In the genomic region with DNA sequence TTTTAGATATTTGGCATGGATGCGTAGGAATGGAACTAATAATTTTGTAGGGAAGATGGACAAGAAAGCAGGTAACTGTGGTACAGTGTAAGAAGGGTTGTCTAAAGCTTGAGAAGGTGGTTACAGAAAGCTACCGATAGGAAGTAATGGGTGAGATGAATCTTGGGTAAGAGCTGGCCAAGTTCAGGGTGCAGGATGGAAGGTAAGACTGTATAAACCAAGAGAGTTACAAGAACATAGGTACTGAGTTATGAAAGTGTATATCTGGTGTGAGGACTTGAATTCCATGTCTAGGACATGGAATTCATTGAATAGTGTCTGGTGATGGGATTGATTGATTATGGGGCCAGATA, we compare ENCODE assay signal across 11 cellular contexts. TPM values are rescaled to one million over a fixed set of nuclear protein-coding genes. Genes with fewer than 3 reads are reported as not detected.
DNase-seq lines count a peak whose midpoint lies in the region; FAIRE-seq and TF ChIP-seq lines count a peak whose summit lies in the region.
"Had no signal": no experiment of that assay in that cellular context is flagged by ENCODE, and none has a peak within 500 bp of the region (broad histone marks: within the 10 kb centered on the region; RNA-seq: fewer than 3 reads in every experiment).

No MANE protein-coding gene starts in this region.

- H3K27me3 ChIP-seq in ACC112 (ENCODE audit: insufficient read depth, low read length) (no peaks in the 10 kb centered on the region), liver (ENCODE audit: control insufficient read depth in 4 of 4, insufficient read depth in 4 of 4, low read length in 3 of 4) (no peaks in the 10 kb centered on the region)

- no peaks in the 10 kb centered on the region for H3K36me3 ChIP-seq in ACC112 (ENCODE audit: insufficient read depth, low read length)
- no peaks in the 10 kb centered on the region for H3K36me3 ChIP-seq in liver (ENCODE audit: control insufficient read depth in 4 of 4, insufficient read depth in 3 of 4, low read depth in 1 of 4, low read length in 3 of 4)

- no peak for FAIRE-seq in GM12891 (lab: Jason Lieb, UNC)

- peak overlapping the region; percentile 95 for H3K4me3 Mint-ChIP-seq in activated T-helper 1 cell treated with anti-CD3 and anti-CD28 coated beads, Interleukin-12 subunit alpha, Interleukin-12 subunit beta, Interleukin-2, Interleukin-4 antibody, amounts not matched to agents 30 ng/mL and 10 ng/mL and 1 ng/mL, durations not matched to agents 14 hours and 24 hours and 36 hours

- H3K9ac ChIP-seq in liver (ENCODE audit: low read depth in 1 of 2, low read length in 2 of 2): no peak overlapping the region

- peaks cover 44% of the 10 kb centered on the region for H3K79me2 ChIP-seq in ACC112 (ENCODE audit: control insufficient read depth, insufficient read depth, low read length, unreplicated experiment)

- TF ChIP-seq RAD21 in liver (IDR thresholded peaks at IDR 0.05): no peak

- peaks cover 6% of the 10 kb centered on the region for H3K9me3 Mint-ChIP-seq in activated T-helper 1 cell treated with anti-CD3 and anti-CD28 coated beads, Interleukin-12 subunit alpha, Interleukin-12 subunit beta, Interleukin-2, Interleukin-4 antibody, amounts not matched to agents 30 ng/mL and 10 ng/mL and 1 ng/mL, durations not matched to agents 14 hours and 24 hours and 36 hours

- no peak for TF ChIP-seq CTCF in liver (IDR thresholded peaks at IDR 0.05; ENCODE audit: low read depth, low read length, missing input control)

- no peaks in the 10 kb centered on the region for H3K27me3 Mint-ChIP-seq in activated T-helper 1 cell treated with anti-CD3 and anti-CD28 coated beads, Interleukin-12 subunit alpha, Interleukin-12 subunit beta, Interleukin-2, Interleukin-4 antibody, amounts not matched to agents 30 ng/mL and 10 ng/mL and 1 ng/mL, durations not matched to agents 14 hours and 24 hours and 36 hours (ENCODE audit: insufficient read depth)

- peaks cover 36% of the 10 kb centered on the region for H3K4me1 Mint-ChIP-seq in activated T-helper 1 cell treated with anti-CD3 and anti-CD28 coated beads, Interleukin-12 subunit alpha, Interleukin-12 subunit beta, Interleukin-2, Interleukin-4 antibody, amounts not matched to agents 30 ng/mL and 10 ng/mL and 1 ng/mL, durations not matched to agents 14 hours and 24 hours and 36 hours (ENCODE audit: low read depth)

- no peaks in the 10 kb centered on the region for H3K9me3 ChIP-seq in liver (ENCODE audit: control insufficient read depth in 4 of 4, low read length in 3 of 4)

- H3K4me1 ChIP-seq in ACC112 (ENCODE audit: control insufficient read depth, insufficient read depth, low read length, unreplicated experiment) (peaks cover 6% of the 10 kb centered on the region), liver (ENCODE audit: control insufficient read depth in 4 of 4, insufficient read depth in 4 of 4, low read length in 3 of 4) (peaks cover 5 to 25% (median 12%) of the 10 kb centered on the region in 4 donors)

- H3K27ac ChIP-seq in ACC112 (ENCODE audit: low read depth, low read length) (no peak overlapping the region), liver (ENCODE audit: low read depth in 1 of 2, low read length in 2 of 2) (no peak overlapping the region)

- DNase-seq in GM12891 (ENCODE audit: insufficient read length, low spot score): no peak
- no peak for DNase-seq in activated T-helper 1 cell treated with anti-CD3 and anti-CD28 coated beads, Interleukin-12 subunit alpha, Interleukin-12 subunit beta, Interleukin-2, Interleukin-4 antibody, amounts not matched to agents 30 ng/mL and 10 ng/mL and 1 ng/mL, durations not matched to agents 14 hours and 24 hours and 36 hours (ENCODE audit: low spot score)
- DNase-seq in NCI-H69 (lab: John Stamatoyannopoulos, UW): no peak
- DNase-seq in stimulated activated CD4-positive, alpha-beta T cell treated with anti-CD3 and anti-CD28 coated beads, Interleukin-2, amount 100 ng/mL, for 48 hours: no peak
- DNase-seq in ureter (ENCODE audit: low spot score): no peak
- DNase-seq in activated gamma-delta T cell treated with Interleukin-2 at 50 U/mL for 16 hours: no peak
- DNase-seq: cortex of kidney, glutamatergic neuron, NCI-H345 had no signal

- intact Hi-C loops in activated T-helper 1 cell treated with anti-CD3 and anti-CD28 coated beads, Interleukin-12 subunit alpha, Interleukin-12 subunit beta, Interleukin-2, Interleukin-4 antibody, amounts not matched to agents 30 ng/mL and 10 ng/mL and 1 ng/mL, durations not matched to agents 14 hours and 24 hours and 36 hours (cut with micrococcal nuclease): loop anchor here (5.0 kb wide), 4 partner anchors 56 to 1979 kb away; a partner anchor contains a TSS

- H2AFZ ChIP-seq in ACC112 (ENCODE audit: low read length, unreplicated experiment): no peak overlapping the region

- WGBS in liver: 92% methylated on average over 2 of the region's 2 CpGs

- peak overlapping the region; percentile 79 for H3K27ac Mint-ChIP-seq in activated T-helper 1 cell treated with anti-CD3 and anti-CD28 coated beads, Interleukin-12 subunit alpha, Interleukin-12 subunit beta, Interleukin-2, Interleukin-4 antibody, amounts not matched to agents 30 ng/mL and 10 ng/mL and 1 ng/mL, durations not matched to agents 14 hours and 24 hours and 36 hours

- peak overlapping the region; percentile 81 for H3K4me3 ChIP-seq in ACC112 (ENCODE audit: low read depth, low read length)
- peak overlapping the region; percentile 37 to 96 (median 86) for H3K4me3 ChIP-seq in liver (ENCODE audit: low read depth in 1 of 3, low read length in 3 of 3)

- H3K36me3 Mint-ChIP-seq in activated T-helper 1 cell treated with anti-CD3 and anti-CD28 coated beads, Interleukin-12 subunit alpha, Interleukin-12 subunit beta, Interleukin-2, Interleukin-4 antibody, amounts not matched to agents 30 ng/mL and 10 ng/mL and 1 ng/mL, durations not matched to agents 14 hours and 24 hours and 36 hours (ENCODE audit: low read depth): peaks cover 22% of the 10 kb centered on the region

- TF ChIP-seq POLR2A in GM12891 (IDR thresholded peaks at IDR 0.05; ENCODE audit: low read depth, low read length): 0 out of 2 replicates have a peak, but pooled peaks have one; percentile 29

TF ChIP-seq in GM12891, 5 proteins besides CTCF, POLR2A, EP300 and RAD21:
- TF ChIP-seq POU2F2 (IDR thresholded peaks at IDR 0.05; ENCODE audit: low read depth, low read length): no peak
- TF ChIP-seq POLR2AphosphoS5 (IDR thresholded peaks at IDR 0.05; ENCODE audit: low read depth, low read length): no peak
- TF ChIP-seq PAX5 (IDR thresholded peaks at IDR 0.05; ENCODE audit: insufficient read depth, low read length, severe bottlenecking): no peak
- TF ChIP-seq SPI1 (IDR thresholded peaks at IDR 0.05; ENCODE audit: low read depth, low read length): no peak
- no peak for TF ChIP-seq TAF1 (IDR thresholded peaks at IDR 0.05; ENCODE audit: low read depth, low read length)
TF ChIP-seq in GM12891: peak in this region for 0.

TF ChIP-seq in liver, 16 proteins besides CTCF, POLR2A, EP300 and RAD21 (continues in another document):
- TF ChIP-seq, protein P1, sequence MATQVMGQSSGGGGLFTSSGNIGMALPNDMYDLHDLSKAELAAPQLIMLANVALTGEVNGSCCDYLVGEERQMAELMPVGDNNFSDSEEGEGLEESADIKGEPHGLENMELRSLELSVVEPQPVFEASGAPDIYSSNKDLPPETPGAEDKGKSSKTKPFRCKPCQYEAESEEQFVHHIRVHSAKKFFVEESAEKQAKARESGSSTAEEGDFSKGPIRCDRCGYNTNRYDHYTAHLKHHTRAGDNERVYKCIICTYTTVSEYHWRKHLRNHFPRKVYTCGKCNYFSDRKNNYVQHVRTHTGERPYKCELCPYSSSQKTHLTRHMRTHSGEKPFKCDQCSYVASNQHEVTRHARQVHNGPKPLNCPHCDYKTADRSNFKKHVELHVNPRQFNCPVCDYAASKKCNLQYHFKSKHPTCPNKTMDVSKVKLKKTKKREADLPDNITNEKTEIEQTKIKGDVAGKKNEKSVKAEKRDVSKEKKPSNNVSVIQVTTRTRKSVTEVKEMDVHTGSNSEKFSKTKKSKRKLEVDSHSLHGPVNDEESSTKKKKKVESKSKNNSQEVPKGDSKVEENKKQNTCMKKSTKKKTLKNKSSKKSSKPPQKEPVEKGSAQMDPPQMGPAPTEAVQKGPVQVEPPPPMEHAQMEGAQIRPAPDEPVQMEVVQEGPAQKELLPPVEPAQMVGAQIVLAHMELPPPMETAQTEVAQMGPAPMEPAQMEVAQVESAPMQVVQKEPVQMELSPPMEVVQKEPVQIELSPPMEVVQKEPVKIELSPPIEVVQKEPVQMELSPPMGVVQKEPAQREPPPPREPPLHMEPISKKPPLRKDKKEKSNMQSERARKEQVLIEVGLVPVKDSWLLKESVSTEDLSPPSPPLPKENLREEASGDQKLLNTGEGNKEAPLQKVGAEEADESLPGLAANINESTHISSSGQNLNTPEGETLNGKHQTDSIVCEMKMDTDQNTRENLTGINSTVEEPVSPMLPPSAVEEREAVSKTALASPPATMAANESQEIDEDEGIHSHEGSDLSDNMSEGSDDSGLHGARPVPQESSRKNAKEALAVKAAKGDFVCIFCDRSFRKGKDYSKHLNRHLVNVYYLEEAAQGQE (IDR thresholded peaks at IDR 0.05): no peak
- no peak for TF ChIP-seq GABPA (IDR thresholded peaks at IDR 0.05 in 1 of 2, conservative IDR thresholded peaks at IDR 0.05 in 1 of 2)
- no peak for TF ChIP-seq RXRA (IDR thresholded peaks at IDR 0.05)
- TF ChIP-seq JUND (IDR thresholded peaks at IDR 0.05): no peak
- TF ChIP-seq HNF4G (IDR thresholded peaks at IDR 0.05): no peak
- no peak for TF ChIP-seq TAF1 (conservative IDR thresholded peaks at IDR 0.05)
- TF ChIP-seq, protein P2, sequence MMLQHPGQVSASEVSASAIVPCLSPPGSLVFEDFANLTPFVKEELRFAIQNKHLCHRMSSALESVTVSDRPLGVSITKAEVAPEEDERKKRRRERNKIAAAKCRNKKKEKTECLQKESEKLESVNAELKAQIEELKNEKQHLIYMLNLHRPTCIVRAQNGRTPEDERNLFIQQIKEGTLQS (IDR thresholded peaks at IDR 0.05): no peak
- no peak for TF ChIP-seq EGR1 (IDR thresholded peaks at IDR 0.05; ENCODE audit: low read depth in 2 of 2)
- TF ChIP-seq YY1 (IDR thresholded peaks at IDR 0.05): no peak
- no peak for TF ChIP-seq FOXA1 (IDR thresholded peaks at IDR 0.05)
- TF ChIP-seq FOXA2 (IDR thresholded peaks at IDR 0.05): no peak
- no peak for TF ChIP-seq HNF4A (conservative IDR thresholded peaks at IDR 0.05)

RNA-seq across cellular contexts. Expression of a gene that starts 1.4 kb away (rescaled TPM):
- 49.1 TPM for polyA plus RNA-seq in GM12891 (2012; ENCODE audit: low read depth, missing spikeins)
- 49.8 and 53.8 TPM in 2 replicates for total RNA-seq in activated T-helper 1 cell treated with anti-CD3 and anti-CD28 coated beads, Interleukin-12 subunit alpha, Interleukin-12 subunit beta, Interleukin-2, Interleukin-4 antibody, amounts not matched to agents 30 ng/mL and 10 ng/mL and 1 ng/mL, durations not matched to agents 14 hours and 24 hours and 36 hours
- 10 to 100 TPM; 28.0 to 75.8 TPM for total RNA-seq in liver
- polyA plus RNA-seq in liver: 10 to 100 TPM; 47.9 to 82.4 TPM
- total RNA-seq in ureter: 126 TPM
